ENCODE assay signal across 1 cellular context in genomic region chr5:162824360-162824759, GRCh38.
TF ChIP-seq lines count a peak whose summit lies in the region.

No MANE protein-coding gene starts in this region.

TF ChIP-seq in GM12878, 131 proteins besides CTCF, POLR2A, EP300 and RAD21 (continued from another document and continues in another):
- TF ChIP-seq ZBTB33 (IDR thresholded peaks at IDR 0.05) (no peak), ASH2L (IDR thresholded peaks at IDR 0.05; ENCODE audit: borderline replicate concordance, low read depth) (no peak), STAT1 (conservative IDR thresholded peaks at IDR 0.05) (no peak), IKZF1 (conservative IDR thresholded peaks at IDR 0.05) (peak; percentile 49), ZSCAN29 (IDR thresholded peaks at IDR 0.05) (no peak), BMI1 (IDR thresholded peaks at IDR 0.05; ENCODE audit: borderline replicate concordance) (peak; percentile 85), ATF7 (IDR thresholded peaks at IDR 0.05; ENCODE audit: low read depth) (peak; percentile 62), ZNF274 (IDR thresholded peaks at IDR 0.05; ENCODE audit: insufficient read depth, insufficient read length) (no peak), NR2F1 (conservative IDR thresholded peaks at IDR 0.05) (no peak), SRF (IDR thresholded peaks at IDR 0.05; ENCODE audit: low read depth in 2 of 2, low read length in 2 of 2) (no peak), E2F8 (IDR thresholded peaks at IDR 0.05; ENCODE audit: low read depth, partially characterized antibody) (no peak), TCF12 (IDR thresholded peaks at IDR 0.05; ENCODE audit: low read depth, low read length) (no peak), CREM (IDR thresholded peaks at IDR 0.05; ENCODE audit: low read depth) (peak; percentile 43; the same call in 1 of the 2 replicates), FOXM1 (IDR thresholded peaks at IDR 0.05; ENCODE audit: low read depth, low read length) (peak; percentile 32; the same call in 1 of the 2 replicates), BRCA1 (IDR thresholded peaks at IDR 0.05; ENCODE audit: low read depth, low read length) (no peak), NR2C1 (IDR thresholded peaks at IDR 0.05) (no peak), ZNF24 (IDR thresholded peaks at IDR 0.05) (peak; percentile 55; the same call in 1 of the 2 replicates), RUNX3 (IDR thresholded peaks at IDR 0.05; ENCODE audit: low read length) (peak; percentile 8; the same call in 1 of the 2 replicates), NFIC (IDR thresholded peaks at IDR 0.05; ENCODE audit: low read depth, low read length) (peak; percentile 93), ZNF622 (IDR thresholded peaks at IDR 0.05) (no peak), NBN (IDR thresholded peaks at IDR 0.05) (0 out of 2 replicates have a peak, but pooled peaks have one; percentile 34), RB1 (IDR thresholded peaks at IDR 0.05; ENCODE audit: borderline replicate concordance) (no peak), CREB1 (IDR thresholded peaks at IDR 0.05; ENCODE audit: low read depth) (no peak), EZH2 (IDR thresholded peaks at IDR 0.05; ENCODE audit: borderline replicate concordance, control insufficient read depth, low read depth, low read length) (no peak), TCF3 (IDR thresholded peaks at IDR 0.05; ENCODE audit: borderline replicate concordance, insufficient read depth, low read depth, low read length) (no peak), JUNB (IDR thresholded peaks at IDR 0.05) (peak; percentile 90), ZNF384 (IDR thresholded peaks at IDR 0.05; ENCODE audit: borderline replicate concordance, low read depth, low read length) (peak; percentile 40; the same call in 1 of the 2 replicates), ZNF207 (IDR thresholded peaks at IDR 0.05; ENCODE audit: borderline replicate concordance) (no peak), BACH1 (IDR thresholded peaks at IDR 0.05; ENCODE audit: borderline replicate concordance) (peak; percentile 71; the same call in 1 of the 2 replicates), WRNIP1 (IDR thresholded peaks at IDR 0.05; ENCODE audit: borderline replicate concordance, low read depth, low read length) (no peak), ZZZ3 (IDR thresholded peaks at IDR 0.05; ENCODE audit: control insufficient read depth, insufficient read length, low read depth) (no peak), IRF5 (IDR thresholded peaks at IDR 0.05; ENCODE audit: borderline replicate concordance) (no peak), RFX5 (IDR thresholded peaks at IDR 0.05; ENCODE audit: low read depth, low read length) (no peak), TAF1 (IDR thresholded peaks at IDR 0.05; ENCODE audit: borderline replicate concordance, low read depth, low read length) (no peak), SMAD5 (IDR thresholded peaks at IDR 0.05; ENCODE audit: low read depth) (no peak), YY1 (IDR thresholded peaks at IDR 0.05; ENCODE audit: low read depth, low read length) (no peak), RBBP5 (conservative IDR thresholded peaks at IDR 0.05) (no peak), HCFC1 (IDR thresholded peaks at IDR 0.05; ENCODE audit: low read length) (no peak), SMAD1 (IDR thresholded peaks at IDR 0.05; ENCODE audit: low read depth, partially characterized antibody) (no peak), MYC (IDR thresholded peaks at IDR 0.05; ENCODE audit: insufficient read depth, insufficient read length, insufficient replicate concordance, low read length, severe bottlenecking) (no peak), TARDBP (IDR thresholded peaks at IDR 0.05; ENCODE audit: borderline replicate concordance) (no peak), CHD1 (IDR thresholded peaks at IDR 0.05; ENCODE audit: low read depth, low read length) (no peak), JUND (IDR thresholded peaks at IDR 0.05; ENCODE audit: low read depth, low read length) (no peak), NFYA (IDR thresholded peaks at IDR 0.05; ENCODE audit: borderline replicate concordance, low read depth, low read length) (no peak), BHLHE40 (IDR thresholded peaks at IDR 0.05; ENCODE audit: borderline replicate concordance in 1 of 2, low read depth in 2 of 2, low read length in 1 of 2) (0 out of 4 replicates have a peak, but pooled peaks of 1 of the 2 experiments have one; percentile 29), SIN3A (IDR thresholded peaks at IDR 0.05; ENCODE audit: low read depth, low read length) (no peak)
- TF ChIP-seq, protein P1, sequence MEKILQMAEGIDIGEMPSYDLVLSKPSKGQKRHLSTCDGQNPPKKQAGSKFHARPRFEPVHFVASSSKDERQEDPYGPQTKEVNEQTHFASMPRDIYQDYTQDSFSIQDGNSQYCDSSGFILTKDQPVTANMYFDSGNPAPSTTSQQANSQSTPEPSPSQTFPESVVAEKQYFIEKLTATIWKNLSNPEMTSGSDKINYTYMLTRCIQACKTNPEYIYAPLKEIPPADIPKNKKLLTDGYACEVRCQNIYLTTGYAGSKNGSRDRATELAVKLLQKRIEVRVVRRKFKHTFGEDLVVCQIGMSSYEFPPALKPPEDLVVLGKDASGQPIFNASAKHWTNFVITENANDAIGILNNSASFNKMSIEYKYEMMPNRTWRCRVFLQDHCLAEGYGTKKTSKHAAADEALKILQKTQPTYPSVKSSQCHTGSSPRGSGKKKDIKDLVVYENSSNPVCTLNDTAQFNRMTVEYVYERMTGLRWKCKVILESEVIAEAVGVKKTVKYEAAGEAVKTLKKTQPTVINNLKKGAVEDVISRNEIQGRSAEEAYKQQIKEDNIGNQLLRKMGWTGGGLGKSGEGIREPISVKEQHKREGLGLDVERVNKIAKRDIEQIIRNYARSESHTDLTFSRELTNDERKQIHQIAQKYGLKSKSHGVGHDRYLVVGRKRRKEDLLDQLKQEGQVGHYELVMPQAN (conservative IDR thresholded peaks at IDR 0.05), result no peak
- TF ChIP-seq, protein P2, sequence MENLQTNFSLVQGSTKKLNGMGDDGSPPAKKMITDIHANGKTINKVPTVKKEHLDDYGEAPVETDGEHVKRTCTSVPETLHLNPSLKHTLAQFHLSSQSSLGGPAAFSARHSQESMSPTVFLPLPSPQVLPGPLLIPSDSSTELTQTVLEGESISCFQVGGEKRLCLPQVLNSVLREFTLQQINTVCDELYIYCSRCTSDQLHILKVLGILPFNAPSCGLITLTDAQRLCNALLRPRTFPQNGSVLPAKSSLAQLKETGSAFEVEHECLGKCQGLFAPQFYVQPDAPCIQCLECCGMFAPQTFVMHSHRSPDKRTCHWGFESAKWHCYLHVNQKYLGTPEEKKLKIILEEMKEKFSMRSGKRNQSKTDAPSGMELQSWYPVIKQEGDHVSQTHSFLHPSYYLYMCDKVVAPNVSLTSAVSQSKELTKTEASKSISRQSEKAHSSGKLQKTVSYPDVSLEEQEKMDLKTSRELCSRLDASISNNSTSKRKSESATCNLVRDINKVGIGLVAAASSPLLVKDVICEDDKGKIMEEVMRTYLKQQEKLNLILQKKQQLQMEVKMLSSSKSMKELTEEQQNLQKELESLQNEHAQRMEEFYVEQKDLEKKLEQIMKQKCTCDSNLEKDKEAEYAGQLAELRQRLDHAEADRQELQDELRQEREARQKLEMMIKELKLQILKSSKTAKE (IDR thresholded peaks at IDR 0.05; ENCODE audit: low read depth, poor library complexity, severe bottlenecking), result peak; percentile 45
- TF ChIP-seq, protein P3, sequence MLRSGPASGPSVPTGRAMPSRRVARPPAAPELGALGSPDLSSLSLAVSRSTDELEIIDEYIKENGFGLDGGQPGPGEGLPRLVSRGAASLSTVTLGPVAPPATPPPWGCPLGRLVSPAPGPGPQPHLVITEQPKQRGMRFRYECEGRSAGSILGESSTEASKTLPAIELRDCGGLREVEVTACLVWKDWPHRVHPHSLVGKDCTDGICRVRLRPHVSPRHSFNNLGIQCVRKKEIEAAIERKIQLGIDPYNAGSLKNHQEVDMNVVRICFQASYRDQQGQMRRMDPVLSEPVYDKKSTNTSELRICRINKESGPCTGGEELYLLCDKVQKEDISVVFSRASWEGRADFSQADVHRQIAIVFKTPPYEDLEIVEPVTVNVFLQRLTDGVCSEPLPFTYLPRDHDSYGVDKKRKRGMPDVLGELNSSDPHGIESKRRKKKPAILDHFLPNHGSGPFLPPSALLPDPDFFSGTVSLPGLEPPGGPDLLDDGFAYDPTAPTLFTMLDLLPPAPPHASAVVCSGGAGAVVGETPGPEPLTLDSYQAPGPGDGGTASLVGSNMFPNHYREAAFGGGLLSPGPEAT (IDR thresholded peaks at IDR 0.05; ENCODE audit: low read depth), result peak; percentile 89
- TF ChIP-seq, protein P4, sequence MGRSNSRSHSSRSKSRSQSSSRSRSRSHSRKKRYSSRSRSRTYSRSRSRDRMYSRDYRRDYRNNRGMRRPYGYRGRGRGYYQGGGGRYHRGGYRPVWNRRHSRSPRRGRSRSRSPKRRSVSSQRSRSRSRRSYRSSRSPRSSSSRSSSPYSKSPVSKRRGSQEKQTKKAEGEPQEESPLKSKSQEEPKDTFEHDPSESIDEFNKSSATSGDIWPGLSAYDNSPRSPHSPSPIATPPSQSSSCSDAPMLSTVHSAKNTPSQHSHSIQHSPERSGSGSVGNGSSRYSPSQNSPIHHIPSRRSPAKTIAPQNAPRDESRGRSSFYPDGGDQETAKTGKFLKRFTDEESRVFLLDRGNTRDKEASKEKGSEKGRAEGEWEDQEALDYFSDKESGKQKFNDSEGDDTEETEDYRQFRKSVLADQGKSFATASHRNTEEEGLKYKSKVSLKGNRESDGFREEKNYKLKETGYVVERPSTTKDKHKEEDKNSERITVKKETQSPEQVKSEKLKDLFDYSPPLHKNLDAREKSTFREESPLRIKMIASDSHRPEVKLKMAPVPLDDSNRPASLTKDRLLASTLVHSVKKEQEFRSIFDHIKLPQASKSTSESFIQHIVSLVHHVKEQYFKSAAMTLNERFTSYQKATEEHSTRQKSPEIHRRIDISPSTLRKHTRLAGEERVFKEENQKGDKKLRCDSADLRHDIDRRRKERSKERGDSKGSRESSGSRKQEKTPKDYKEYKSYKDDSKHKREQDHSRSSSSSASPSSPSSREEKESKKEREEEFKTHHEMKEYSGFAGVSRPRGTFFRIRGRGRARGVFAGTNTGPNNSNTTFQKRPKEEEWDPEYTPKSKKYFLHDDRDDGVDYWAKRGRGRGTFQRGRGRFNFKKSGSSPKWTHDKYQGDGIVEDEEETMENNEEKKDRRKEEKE (IDR thresholded peaks at IDR 0.05), result no peak
- TF ChIP-seq, protein P5, sequence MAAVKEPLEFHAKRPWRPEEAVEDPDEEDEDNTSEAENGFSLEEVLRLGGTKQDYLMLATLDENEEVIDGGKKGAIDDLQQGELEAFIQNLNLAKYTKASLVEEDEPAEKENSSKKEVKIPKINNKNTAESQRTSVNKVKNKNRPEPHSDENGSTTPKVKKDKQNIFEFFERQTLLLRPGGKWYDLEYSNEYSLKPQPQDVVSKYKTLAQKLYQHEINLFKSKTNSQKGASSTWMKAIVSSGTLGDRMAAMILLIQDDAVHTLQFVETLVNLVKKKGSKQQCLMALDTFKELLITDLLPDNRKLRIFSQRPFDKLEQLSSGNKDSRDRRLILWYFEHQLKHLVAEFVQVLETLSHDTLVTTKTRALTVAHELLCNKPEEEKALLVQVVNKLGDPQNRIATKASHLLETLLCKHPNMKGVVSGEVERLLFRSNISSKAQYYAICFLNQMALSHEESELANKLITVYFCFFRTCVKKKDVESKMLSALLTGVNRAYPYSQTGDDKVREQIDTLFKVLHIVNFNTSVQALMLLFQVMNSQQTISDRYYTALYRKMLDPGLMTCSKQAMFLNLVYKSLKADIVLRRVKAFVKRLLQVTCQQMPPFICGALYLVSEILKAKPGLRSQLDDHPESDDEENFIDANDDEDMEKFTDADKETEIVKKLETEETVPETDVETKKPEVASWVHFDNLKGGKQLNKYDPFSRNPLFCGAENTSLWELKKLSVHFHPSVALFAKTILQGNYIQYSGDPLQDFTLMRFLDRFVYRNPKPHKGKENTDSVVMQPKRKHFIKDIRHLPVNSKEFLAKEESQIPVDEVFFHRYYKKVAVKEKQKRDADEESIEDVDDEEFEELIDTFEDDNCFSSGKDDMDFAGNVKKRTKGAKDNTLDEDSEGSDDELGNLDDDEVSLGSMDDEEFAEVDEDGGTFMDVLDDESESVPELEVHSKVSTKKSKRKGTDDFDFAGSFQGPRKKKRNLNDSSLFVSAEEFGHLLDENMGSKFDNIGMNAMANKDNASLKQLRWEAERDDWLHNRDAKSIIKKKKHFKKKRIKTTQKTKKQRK (IDR thresholded peaks at IDR 0.05; ENCODE audit: low read depth, low read length), result no peak
